In the genomic region with DNA sequence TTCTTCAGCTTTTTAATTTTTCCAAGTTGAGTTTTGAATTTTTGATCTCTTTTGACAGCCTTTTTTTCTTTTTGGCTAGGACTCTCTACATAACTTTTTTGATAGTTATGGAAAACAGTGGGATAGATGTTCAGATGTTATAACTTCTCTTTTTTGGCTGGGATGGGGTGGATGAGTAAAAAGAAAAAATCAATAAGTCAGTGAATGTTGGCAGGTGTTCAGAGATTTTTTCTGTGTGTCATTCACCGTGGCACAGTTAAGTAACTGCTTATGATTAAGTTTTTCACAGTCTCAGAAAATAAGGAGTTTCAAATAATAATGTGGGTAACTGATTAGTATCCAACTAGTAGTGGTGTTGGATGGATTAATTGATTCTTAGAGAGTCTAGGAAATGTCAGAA, we compare ENCODE assay signal across 24 cellular contexts. TPM values are rescaled to one million over a fixed set of nuclear protein-coding genes. Genes with fewer than 3 reads are reported as not detected.
A peak's percentile ranks its signal among the peaks of the same experiment; 100 is the strongest.
DNase-seq lines count a peak whose midpoint lies in the region; ATAC-seq, FAIRE-seq and TF ChIP-seq lines count a peak whose summit lies in the region.
"Had no signal": no experiment of that assay in that cellular context is flagged by ENCODE, and none has a peak within 500 bp of the region (broad histone marks: within the 10 kb centered on the region; RNA-seq: fewer than 3 reads in every experiment).

No MANE protein-coding gene starts in this region.

- no peaks in the 10 kb centered on the region for H3K4me1 ChIP-seq in right atrium auricular region

- no peak overlapping the region for H3K27ac ChIP-seq in right atrium auricular region
- H3K27ac ChIP-seq: KMS-11, thoracic aorta had no signal

- no peaks in the 10 kb centered on the region for H3K27me3 Mint-ChIP-seq in activated T-helper 1 cell treated with anti-CD3 and anti-CD28 coated beads, Interleukin-12 subunit alpha, Interleukin-12 subunit beta, Interleukin-2, Interleukin-4 antibody, amounts not matched to agents 30 ng/mL and 10 ng/mL and 1 ng/mL, durations not matched to agents 14 hours and 24 hours and 36 hours (ENCODE audit: insufficient read depth)
- H3K27me3 Mint-ChIP-seq: CD4-positive, CD25-positive, alpha-beta regulatory T cell; central memory CD8-positive, alpha-beta T cell had no signal

- intact Hi-C loops in activated T-helper 1 cell treated with anti-CD3 and anti-CD28 coated beads, Interleukin-12 subunit alpha, Interleukin-12 subunit beta, Interleukin-2, Interleukin-4 antibody, amounts not matched to agents 30 ng/mL and 10 ng/mL and 1 ng/mL, durations not matched to agents 14 hours and 24 hours and 36 hours (cut with micrococcal nuclease), result no loop called here

- FAIRE-seq in RCC 7860 (lab: Jason Lieb, UNC), result peak; percentile 70

- peak; percentile 3 for DNase-seq in AG10803 (ENCODE audit: low read depth)
- DNase-seq in RCC 7860 (ENCODE audit: low spot score), result no peak
- DNase-seq in iris pigment epithelial cell (ENCODE audit: low read depth), result peak; percentile 9
- no peak for DNase-seq in activated T-helper 1 cell treated with anti-CD3 and anti-CD28 coated beads, Interleukin-12 subunit alpha, Interleukin-12 subunit beta, Interleukin-2, Interleukin-4 antibody, amounts not matched to agents 30 ng/mL and 10 ng/mL and 1 ng/mL, durations not matched to agents 14 hours and 24 hours and 36 hours (ENCODE audit: low spot score)
- DNase-seq in right atrium auricular region (ENCODE audit: low spot score), result no peak
- DNase-seq: activated CD4-positive, alpha-beta T cell treated with anti-CD3 and anti-CD28 coated beads for 48 hours; activated CD8-positive, alpha-beta memory T cell treated with anti-CD3 and anti-CD28 coated beads, Interleukin-2, amount 50 U/mL, for 4 hours; activated gamma-delta T cell treated with Interleukin-2 at 50 U/mL for 16 hours; CD4-positive, CD25-positive, alpha-beta regulatory T cell; DMS53; effector CD8-positive, alpha-beta T cell; hippocampal formation; left cardiac atrium; NCI-H1105; NCI-H82; RPMI8226; stimulated activated CD4-positive, alpha-beta T cell treated with anti-CD3 and anti-CD28 coated beads, Interleukin-12 subunit alpha, Interleukin-12 subunit beta, amount 100 ng/mL, for 4 hours had no signal

- no peaks in the 10 kb centered on the region for H3K27me3 ChIP-seq in right atrium auricular region

- H3K27ac Mint-ChIP-seq in activated T-helper 1 cell treated with anti-CD3 and anti-CD28 coated beads, Interleukin-12 subunit alpha, Interleukin-12 subunit beta, Interleukin-2, Interleukin-4 antibody, amounts not matched to agents 30 ng/mL and 10 ng/mL and 1 ng/mL, durations not matched to agents 14 hours and 24 hours and 36 hours, result no peak overlapping the region
- H3K27ac Mint-ChIP-seq: mesothelial cell of epicardium had no signal

- peaks cover 7% of the 10 kb centered on the region for H3K4me1 Mint-ChIP-seq in activated T-helper 1 cell treated with anti-CD3 and anti-CD28 coated beads, Interleukin-12 subunit alpha, Interleukin-12 subunit beta, Interleukin-2, Interleukin-4 antibody, amounts not matched to agents 30 ng/mL and 10 ng/mL and 1 ng/mL, durations not matched to agents 14 hours and 24 hours and 36 hours (ENCODE audit: low read depth)

- no peak for TF ChIP-seq CTCF in AG10803 (conservative IDR thresholded peaks at IDR 0.05; ENCODE audit: low read length)
- TF ChIP-seq CTCF in right atrium auricular region (IDR thresholded peaks at IDR 0.05), result no peak

- H3K9me3 Mint-ChIP-seq in activated T-helper 1 cell treated with anti-CD3 and anti-CD28 coated beads, Interleukin-12 subunit alpha, Interleukin-12 subunit beta, Interleukin-2, Interleukin-4 antibody, amounts not matched to agents 30 ng/mL and 10 ng/mL and 1 ng/mL, durations not matched to agents 14 hours and 24 hours and 36 hours, result no peaks in the 10 kb centered on the region
- H3K9me3 Mint-ChIP-seq: CD4-positive, CD25-positive, alpha-beta regulatory T cell; central memory CD8-positive, alpha-beta T cell; mesothelial cell of epicardium had no signal

- ATAC-seq in HG03354 (IDR thresholded peaks at IDR 0.05; ENCODE audit: poor library complexity, severe bottlenecking, unreplicated experiment), result peak; percentile 33
- ATAC-seq in esophagus mucosa, result no peak
- ATAC-seq in HG02973 (IDR thresholded peaks at IDR 0.05; ENCODE audit: unreplicated experiment), result no peak
- ATAC-seq: left cardiac atrium had no signal

- no peaks in the 10 kb centered on the region for H3K36me3 Mint-ChIP-seq in activated T-helper 1 cell treated with anti-CD3 and anti-CD28 coated beads, Interleukin-12 subunit alpha, Interleukin-12 subunit beta, Interleukin-2, Interleukin-4 antibody, amounts not matched to agents 30 ng/mL and 10 ng/mL and 1 ng/mL, durations not matched to agents 14 hours and 24 hours and 36 hours (ENCODE audit: low read depth)
- H3K36me3 Mint-ChIP-seq: CD4-positive, CD25-positive, alpha-beta regulatory T cell; mesothelial cell of epicardium had no signal

- no peak overlapping the region for H3K4me3 Mint-ChIP-seq in activated T-helper 1 cell treated with anti-CD3 and anti-CD28 coated beads, Interleukin-12 subunit alpha, Interleukin-12 subunit beta, Interleukin-2, Interleukin-4 antibody, amounts not matched to agents 30 ng/mL and 10 ng/mL and 1 ng/mL, durations not matched to agents 14 hours and 24 hours and 36 hours
- H3K4me3 Mint-ChIP-seq: CD4-positive, CD25-positive, alpha-beta regulatory T cell; central memory CD8-positive, alpha-beta T cell; mesothelial cell of epicardium had no signal

- H3K36me3 ChIP-seq in right atrium auricular region, result no peaks in the 10 kb centered on the region
- H3K36me3 ChIP-seq: thoracic aorta had no signal

- no peaks in the 10 kb centered on the region for H3K9me3 ChIP-seq in right atrium auricular region
- H3K9me3 ChIP-seq: thoracic aorta had no signal

- H3K4me3 ChIP-seq in AG10803 (ENCODE audit: low read length) (no peak overlapping the region), right atrium auricular region (no peak overlapping the region)
- H3K4me3 ChIP-seq: thoracic aorta had no signal

RNA-seq across cellular contexts. Expression of a gene that starts 24.0 kb away (rescaled TPM):
- total RNA-seq in esophagus mucosa, result 11.8 TPM
- total RNA-seq in activated T-helper 1 cell treated with anti-CD3 and anti-CD28 coated beads, Interleukin-12 subunit alpha, Interleukin-12 subunit beta, Interleukin-2, Interleukin-4 antibody, amounts not matched to agents 30 ng/mL and 10 ng/mL and 1 ng/mL, durations not matched to agents 14 hours and 24 hours and 36 hours, result 12.1 and 15.0 TPM in 2 replicates
- total RNA-seq in right atrium auricular region, result 1 to 10 TPM; 7.7 TPM

RNA-seq across cellular contexts. Expression of a gene that starts 24.5 kb away (rescaled TPM):
- total RNA-seq in esophagus mucosa, result 80.5 TPM
- total RNA-seq in activated T-helper 1 cell treated with anti-CD3 and anti-CD28 coated beads, Interleukin-12 subunit alpha, Interleukin-12 subunit beta, Interleukin-2, Interleukin-4 antibody, amounts not matched to agents 30 ng/mL and 10 ng/mL and 1 ng/mL, durations not matched to agents 14 hours and 24 hours and 36 hours, result 174 and 198 TPM in 2 replicates
- 10 to 100 TPM; 73.1 to 80.7 TPM for total RNA-seq in right atrium auricular region

Comparison
In these comparisons a context has a peak if more than half of its experiments do, and no peak if none do; other contexts are left out.
1. DNase-seq: peak in AG10803 (single experiment) and iris pigment epithelial cell (single experiment); none in RCC 7860 (single experiment), activated T-helper 1 cell treated with anti-CD3 and anti-CD28 coated beads, Interleukin-12 subunit alpha, Interleukin-12 subunit beta, Interleukin-2, Interleukin-4 antibody, amounts not matched to agents 30 ng/mL and 10 ng/mL and 1 ng/mL, durations not matched to agents 14 hours and 24 hours and 36 hours (single experiment) and right atrium auricular region (single experiment).